9 cellular contexts compared by ENCODE assay signal in the genomic region with DNA sequence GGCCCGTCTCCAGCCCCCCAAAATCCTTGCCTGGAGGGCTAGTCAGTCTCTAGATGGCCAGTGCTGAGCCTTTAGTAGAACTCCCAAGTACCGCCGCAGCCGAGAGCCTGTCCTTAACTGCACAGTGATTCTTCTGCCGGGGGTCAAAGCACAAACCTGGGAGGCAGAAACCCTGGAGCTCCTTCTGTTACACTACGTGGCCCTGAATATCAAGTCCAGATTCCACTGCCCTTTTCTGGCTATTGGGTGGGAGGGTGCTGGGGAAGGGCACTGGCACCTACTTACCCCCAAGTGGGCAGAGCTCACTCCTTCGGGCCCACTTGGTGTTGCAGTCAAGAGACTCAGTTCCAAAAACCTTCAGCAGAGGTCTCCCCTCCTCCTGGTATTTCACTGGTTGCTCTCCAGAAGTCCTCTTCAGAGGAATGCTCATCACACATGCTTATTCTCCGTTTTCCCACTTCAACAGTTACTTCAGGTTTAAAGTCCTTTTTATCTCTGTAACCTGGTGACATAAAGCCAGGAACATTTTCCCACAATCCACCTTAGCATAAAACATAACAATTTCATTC. TPM values are rescaled to one million over a fixed set of nuclear protein-coding genes. Genes with fewer than 3 reads are reported as not detected.
DNase-seq lines count a peak whose midpoint lies in the region; ATAC-seq and TF ChIP-seq lines count a peak whose summit lies in the region.
"Had no signal": no experiment of that assay in that cellular context is flagged by ENCODE, and none has a peak within 500 bp of the region (broad histone marks: within the 10 kb centered on the region; RNA-seq: fewer than 3 reads in every experiment).

No MANE protein-coding gene starts in this region.

- no peak overlapping the region for H3K4me3 ChIP-seq in endodermal cell (ENCODE audit: low read length)

- in situ Hi-C loops in Caki2 (cut with HindIII; ENCODE audit: low pct_unique_long_range_greater_than_20kb, low sequenced_read_pairs) = no loop called here

- peak; percentile 10 for DNase-seq in Caki2 (ENCODE audit: low read depth)
- peak; percentile 21 for DNase-seq in LHCN-M2 (ENCODE audit: low read depth)
- DNase-seq in endodermal cell = no peak
- no peak for DNase-seq in naive B cell
- DNase-seq in amniotic stem cell (lab: John Stamatoyannopoulos, UW) = no peak
- no peak for DNase-seq in hepatic stellate cell (ENCODE audit: low spot score)
- DNase-seq in midbrain (lab: John Stamatoyannopoulos, UW) = no peak
- DNase-seq: effector memory CD4-positive, alpha-beta T cell had no signal

- no peak for ATAC-seq in naive B cell (ENCODE audit: low read depth in 2 of 2)
- ATAC-seq in GM18907 (IDR thresholded peaks at IDR 0.05; ENCODE audit: unreplicated experiment) = no peak

- H3K36me3 Mint-ChIP-seq in endodermal cell (ENCODE audit: low read depth) = peaks cover 49% of the 10 kb centered on the region
- peaks cover 0 to 19% of the 10 kb centered on the region in 2 donors for H3K36me3 Mint-ChIP-seq in naive B cell

- H3K36me3 ChIP-seq in endodermal cell (ENCODE audit: control insufficient read depth, insufficient read depth, low read length) = peaks cover 48% of the 10 kb centered on the region

- H3K4me1 ChIP-seq in endodermal cell (ENCODE audit: control insufficient read depth, insufficient read depth, low read length) = peaks cover 1% of the 10 kb centered on the region

- TF ChIP-seq CTCF in endodermal cell (conservative IDR thresholded peaks at IDR 0.05) = peak; percentile 70

- no peak overlapping the region for H3K9ac ChIP-seq in endodermal cell (ENCODE audit: extremely low read depth, low read length, poor library complexity, severe bottlenecking)

- no peaks in the 10 kb centered on the region for H3K9me3 ChIP-seq in endodermal cell (ENCODE audit: control insufficient read depth, low read length)

- H3K9me3 Mint-ChIP-seq in endodermal cell = no peaks in the 10 kb centered on the region
- no peaks in the 10 kb centered on the region for H3K9me3 Mint-ChIP-seq in naive B cell

- no peak overlapping the region for H3K4me3 Mint-ChIP-seq in endodermal cell
- H3K4me3 Mint-ChIP-seq in naive B cell = no peak overlapping the region

- H3K27me3 ChIP-seq in endodermal cell (ENCODE audit: control insufficient read depth, insufficient read depth, low read length, poor library complexity, severe bottlenecking) = no peaks in the 10 kb centered on the region

- peaks cover 28% of the 10 kb centered on the region for H3K4me1 Mint-ChIP-seq in endodermal cell
- H3K4me1 Mint-ChIP-seq in naive B cell = peaks cover 12 to 19% (median 13%) of the 10 kb centered on the region in 3 donors

- no peak overlapping the region for H3K27ac Mint-ChIP-seq in endodermal cell
- H3K27ac Mint-ChIP-seq in naive B cell = peak overlapping the region; percentile 22 to 78 (median 69)

- WGBS in endodermal cell (ENCODE audit: insufficient coverage in 1 of 2, insufficient read length in 1 of 2), 2 experiments = 69 to 86% methylated on average over 2 to 8 of the region's 8 CpGs

- H3K27me3 Mint-ChIP-seq in endodermal cell (ENCODE audit: insufficient read depth) = peaks cover 6% of the 10 kb centered on the region
- no peaks in the 10 kb centered on the region for H3K27me3 Mint-ChIP-seq in naive B cell

- no peak overlapping the region for H3K27ac ChIP-seq in endodermal cell (ENCODE audit: low read depth, low read length)

RNA-seq across cellular contexts. Expression of gene PDHB, which starts 10.8 kb away (rescaled TPM):
- 54.8 and 86.1 TPM in 2 replicates for total RNA-seq in Caki2 (2014; rRNA removed; shearing (Covaris generic); ENCODE audit: low replicate concordance)
- total RNA-seq in LHCN-M2 (2014; rRNA removed) (111 and 150 TPM in 2 replicates), endodermal cell (100 to 1,000 TPM; 127 to 159 TPM)
- polyA plus RNA-seq in LHCN-M2 (2012) = 95.0 TPM
- 108 TPM for polyA plus RNA-seq in endodermal cell (2013, experiment 1 of 2)
- polyA plus RNA-seq in endodermal cell (2013, experiment 2 of 2) = 102 TPM
- polyA plus RNA-seq in naive B cell (ENCODE audit: low read depth in 6 of 6) = 100 to 1,000 TPM in 3 of 6 donors, 10 to 100 TPM in 3; 84.4 to 157 (median 101) TPM

Comparison
In these comparisons a context has a peak if more than half of its experiments do, and no peak if none do; other contexts are left out.
1. DNase-seq: peak in Caki2 (single experiment) and LHCN-M2 (single experiment); none in endodermal cell (single experiment), naive B cell (single experiment), amniotic stem cell (single experiment), hepatic stellate cell (single experiment) and midbrain (single experiment).